Comparison of ENCODE assay signal across 8 cellular contexts in genomic region chr16:14974656-14975417, GRCh38. TPM values are rescaled to one million over a fixed set of nuclear protein-coding genes. Genes with fewer than 3 reads are reported as not detected.
DNase-seq lines count a peak whose midpoint lies in the region; ATAC-seq and TF ChIP-seq lines count a peak whose summit lies in the region.
"Not testable (repeated sequence)": the region's sequence is repeated elsewhere in the genome, so short reads cannot be mapped to it uniquely, and the experiment has no call there.

TSS of gene PDXDC1 (plus strand) at chr16:14975026. CDS start at chr16:14975200, 174 bp downstream.

- peak within 1 kb of the TSS; percentile 94 for H3K9ac ChIP-seq in IMR-90 (ENCODE audit: low read depth, low read length)

- not testable (repeated sequence) for H3K9me2 ChIP-seq in OCI-LY7 (ENCODE audit: insufficient read depth, low read length)

- not testable (repeated sequence) for H2BK15ac ChIP-seq in IMR-90 (ENCODE audit: low read depth, low read length)

- H2BK5ac ChIP-seq in IMR-90 (ENCODE audit: low read depth, low read length, poor library complexity, severe bottlenecking), result peak within 1 kb of the TSS; percentile 95

- H2AFZ ChIP-seq in IMR-90 (replicated peaks; ENCODE audit: low read length, poor library complexity) (peak within 1 kb of the TSS; percentile 89), OCI-LY7 (ENCODE audit: low read length) (peak within 1 kb of the TSS; percentile 84)

- peak within 1 kb of the TSS; percentile 81; the same call in 1 of the 2 replicates for H3K18ac ChIP-seq in IMR-90 (ENCODE audit: low read depth, low read length)

- H3K27ac ChIP-seq in IMR-90 (ENCODE audit: insufficient read depth, low read length) (peak within 1 kb of the TSS; percentile 95), OCI-LY7 (ENCODE audit: low read depth, low read length, poor library complexity, severe bottlenecking) (peak within 1 kb of the TSS; percentile 17)

- H2BK20ac ChIP-seq in IMR-90 (ENCODE audit: low read depth, low read length), result not testable (repeated sequence)

- peak within 1 kb of the TSS; percentile 48 for H3K56ac ChIP-seq in IMR-90 (ENCODE audit: extremely low read depth, insufficient read depth, low read length)

- not testable (repeated sequence) for H3K36me3 ChIP-seq in IMR-90 (ENCODE audit: control insufficient read depth, insufficient read depth, low read length); OCI-LY7 (ENCODE audit: insufficient read depth, low read length)

- in situ Hi-C loops in IMR-90 (cut with MboI; ENCODE audit: low sequenced_read_pairs), result loop anchor here (25.0 kb wide), 1 partner anchor 338 kb away; the partner anchor contains the start of genes BFAR and PARN

- H3K4me2 ChIP-seq in IMR-90 (ENCODE audit: low read depth, low read length), result peak within 1 kb of the TSS; percentile 100
- peak within 1 kb of the TSS; percentile 69 for H3K4me2 ChIP-seq in OCI-LY7 (ENCODE audit: low read length)

- POLR2A ChIA-PET in IMR-90 (lab: Charles Lee; ENCODE audit: unreplicated experiment), result interaction anchor here (0.6 kb wide), 1 partner anchor 9 kb away, joined by 6 read pairs; no protein-coding TSS in a partner anchor
- POLR2A ChIA-PET in OCI-LY7 (lab: Charles Lee), result not testable (repeated sequence)

- peak within 1 kb of the TSS; percentile 95 for H3K14ac ChIP-seq in IMR-90 (replicated peaks; ENCODE audit: low read depth, low read length)

- H4K91ac ChIP-seq in IMR-90 (ENCODE audit: insufficient read depth, low read depth, low read length), result peak within 1 kb of the TSS; percentile 88

- TF ChIP-seq RAD21 in IMR-90 (IDR thresholded peaks at IDR 0.05; ENCODE audit: low read length), result not testable (repeated sequence)

- peaks cover 40% of the 10 kb centered on the region for H4K20me1 ChIP-seq in IMR-90 (ENCODE audit: insufficient read depth, low read length)
- H4K20me1 ChIP-seq in OCI-LY7 (ENCODE audit: insufficient read depth, low read length), result not testable (repeated sequence)

- peak within 1 kb of the TSS; percentile 89 for H2AK5ac ChIP-seq in IMR-90 (ENCODE audit: low read depth, low read length)

- H4K5ac ChIP-seq in IMR-90 (ENCODE audit: low read depth, low read length), result peak within 1 kb of the TSS; percentile 95

- H3K9me3 ChIP-seq in IMR-90 (ENCODE audit: control insufficient read depth, insufficient read depth, low read length); OCI-LY7 (ENCODE audit: low read length): not testable (repeated sequence)

- peak; percentile 86 for ATAC-seq in GM21528 (IDR thresholded peaks at IDR 0.05; ENCODE audit: low FRiP score, unreplicated experiment)
- ATAC-seq in IMR-90 (ENCODE audit: low read depth), result peak; percentile 95

- not testable (repeated sequence) for TF ChIP-seq CTCF in IMR-90 (conservative IDR thresholded peaks at IDR 0.05; ENCODE audit: low read depth, low read length); OCI-LY7 (conservative IDR thresholded peaks at IDR 0.05; ENCODE audit: low read length)

- H3K79me1 ChIP-seq in IMR-90 (ENCODE audit: low read depth in 1 of 2, low read length in 2 of 2), result peaks cover 9 to 35% of the 10 kb centered on the region in 2 experiments; a peak in 3 of 4 replicates

- DNase-seq in DMS 273 (lab: John Stamatoyannopoulos, UW; ENCODE audit: unreplicated experiment), result peak; percentile 96
- peak; percentile 80 for DNase-seq in IMR-90
- DNase-seq in OCI-LY7 (ENCODE audit: low spot score), result peak; percentile 98
- peak; percentile 96 for DNase-seq in activated T-cell treated with anti-CD3 and anti-CD28 coated beads for 1 hour (ENCODE audit: low read depth)
- DNase-seq in epidermal melanocyte (ENCODE audit: insufficient read length, low spot score), result peak; percentile 66
- DNase-seq in middle frontal gyrus (ENCODE audit: extremely low spot score, low spot score), result peak; percentile 83
- peak; percentile 95 to 98 for DNase-seq in stimulated activated CD8-positive, alpha-beta memory T cell treated with anti-CD3 and anti-CD28 coated beads, Interleukin-2, amount 100 ng/mL, for 1 hour (ENCODE audit: low read depth in 2 of 2)

- H3K23ac ChIP-seq in IMR-90 (ENCODE audit: low read depth, low read length), result peak within 1 kb of the TSS; percentile 97

- H3K4ac ChIP-seq in IMR-90 (ENCODE audit: low read depth, low read length), result peak within 1 kb of the TSS; percentile 89

- CTCF ChIA-PET in IMR-90 (lab: Yijun Ruan, JAX), result interaction anchor here (0.6 kb wide), 1 partner anchor 13 kb away, joined by 4 read pairs; no protein-coding TSS in a partner anchor
- CTCF ChIA-PET in OCI-LY7 (lab: Charles Lee; ENCODE audit: unreplicated experiment), result not testable (repeated sequence)

- not testable (repeated sequence) for H3K4me1 ChIP-seq in IMR-90 (ENCODE audit: control insufficient read depth, insufficient read depth, low read length)
- peaks cover 23% of the 10 kb centered on the region for H3K4me1 ChIP-seq in OCI-LY7 (ENCODE audit: insufficient read depth, low read length, poor library complexity, severe bottlenecking)

- H3K4me3 ChIP-seq in IMR-90 (ENCODE audit: insufficient read depth, low read depth, low read length) (peak within 1 kb of the TSS; percentile 97), OCI-LY7 (ENCODE audit: low read depth, low read length, poor library complexity, severe bottlenecking) (peak within 1 kb of the TSS; percentile 77)

- intact Hi-C loops in IMR-90 (cut with micrococcal nuclease); OCI-LY7 (cut with micrococcal nuclease; ENCODE audit: unreplicated experiment): not testable (repeated sequence)

- peak within 1 kb of the TSS; percentile 82 for H2AK9ac ChIP-seq in IMR-90 (replicated peaks; ENCODE audit: low read depth, low read length, poor library complexity)

- not testable (repeated sequence) for BruUV-seq in IMR-90 (replicated peaks; lab: Mats Ljungman, UMichigan); OCI-LY7 (replicated peaks; lab: Mats Ljungman, UMichigan)

- peak within 1 kb of the TSS; percentile 38 for H2BK120ac ChIP-seq in IMR-90 (ENCODE audit: low read depth, low read length)

- H3K27me3 ChIP-seq in IMR-90 (ENCODE audit: control insufficient read depth, insufficient read depth, low read length), result not testable (repeated sequence)

- peak; percentile 94 for TF ChIP-seq POLR2A in IMR-90 (IDR thresholded peaks at IDR 0.05; ENCODE audit: low read depth, low read length)

- peaks cover 16% of the 10 kb centered on the region; the same call in 1 of the 2 replicates for H3K79me2 ChIP-seq in OCI-LY7 (ENCODE audit: insufficient read depth, low read depth, low read length)

- H3K9me1 ChIP-seq in IMR-90 (ENCODE audit: insufficient read depth, low read length), result not testable (repeated sequence)

- dilution Hi-C loops in IMR-90 (cut with HindIII; ENCODE audit: low sequenced_read_pairs, unreplicated experiment), result not testable (repeated sequence)

- WGBS in IMR-90 (ENCODE audit: extremely low coverage in 2 of 2, insufficient read length in 1 of 2), 2 experiments, result 0% methylated on average over 28 of the region's 74 CpGs; no CpG with 5 or more reads in 1 of the 2 experiments

- H4K8ac ChIP-seq in IMR-90 (ENCODE audit: low read depth in 2 of 2, low read length in 2 of 2), result peak within 1 kb of the TSS; percentile 85 to 93; a peak in 3 of 4 replicates

TF ChIP-seq in IMR-90, 13 proteins besides CTCF, POLR2A, EP300 and RAD21:
- TF ChIP-seq BHLHE40 (IDR thresholded peaks at IDR 0.05; ENCODE audit: low read depth, low read length), result peak; percentile 72
- TF ChIP-seq CHD1 (IDR thresholded peaks at IDR 0.05; ENCODE audit: low read depth, low read length), result 0 out of 2 replicates have a peak, but pooled peaks have one; percentile 31
- peak; percentile 68; the same call in 1 of the 2 replicates for TF ChIP-seq MXI1 (IDR thresholded peaks at IDR 0.05; ENCODE audit: borderline replicate concordance, low read depth, low read length)
TF ChIP-seq in IMR-90: peak in this region for 3; not testable (repeated sequence) for 10.

RNA-seq across cellular contexts. Expression of gene PDXDC1, which starts in this region (rescaled TPM):
- total RNA-seq in IMR-90 (2012; rRNA removed) (107 and 117 TPM in 2 replicates), OCI-LY7 (2022) (83.3 and 85.3 TPM in 2 replicates)
- 55.2 and 68.7 TPM in 2 replicates for polyA plus RNA-seq in IMR-90 (2012; rRNA removed)
- 28.4 and 31.5 TPM in 2 replicates for polyA plus RNA-seq in IMR-90 (2012; cell fraction: cytosol; rRNA removed)
- 64.2 and 200 TPM in 2 replicates for polyA plus RNA-seq in IMR-90 (2012; cell fraction: nucleus; rRNA removed; ENCODE audit: low replicate concordance)
- 43.0 and 58.0 TPM in 2 replicates for total RNA-seq in OCI-LY7 (2014; rRNA removed; shearing (Covaris generic))

Comparison
In these comparisons a context has a peak if more than half of its experiments do, and no peak if none do; other contexts are left out.
1. Peak in every context shown above with its lines: DNase-seq, ATAC-seq, H3K4me3 ChIP-seq and H3K27ac ChIP-seq.